8 cellular contexts compared by ENCODE assay signal in the genomic region with DNA sequence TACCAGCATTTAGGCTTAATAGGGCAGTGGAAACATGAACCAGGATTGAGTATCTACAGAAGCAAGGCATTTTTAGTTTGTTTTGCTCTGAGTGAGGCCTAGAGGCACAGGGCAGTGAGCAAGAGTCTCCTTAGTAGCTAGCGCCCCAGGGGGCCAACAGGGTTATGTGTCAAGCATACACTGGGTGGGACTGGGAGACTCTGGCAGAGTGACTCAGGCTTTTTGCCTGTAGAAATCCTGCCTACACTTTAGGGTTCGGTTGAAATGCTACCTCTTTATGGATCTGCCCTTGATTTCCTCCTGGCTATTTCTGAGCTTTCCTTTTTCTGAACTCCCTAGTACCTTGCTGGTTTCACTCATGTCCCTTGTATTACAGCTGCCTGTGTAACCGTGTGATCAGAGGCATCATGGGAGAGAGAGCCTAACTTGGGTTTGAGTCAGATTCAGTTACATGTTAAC.
DNase-seq lines count a peak whose midpoint lies in the region; ATAC-seq lines count a peak whose summit lies in the region.

No MANE protein-coding gene starts in this region.

- no peak overlapping the region for H3K4me3 ChIP-seq in stomach smooth muscle (ENCODE audit: low read length in 2 of 2)

- peaks cover 2 to 6% of the 10 kb centered on the region in 2 donors for H3K36me3 ChIP-seq in stomach smooth muscle (ENCODE audit: control insufficient read depth in 2 of 2, insufficient read depth in 2 of 2, low read length in 2 of 2)

- intact Hi-C loops in left ventricle myocardium superior (cut with micrococcal nuclease), result loop anchor here (5.0 to 10.0 kb wide), 4 partner anchors 160 to 818 kb away; no protein-coding TSS in a partner anchor

- no peaks in the 10 kb centered on the region for H3K27me3 ChIP-seq in stomach smooth muscle (ENCODE audit: control insufficient read depth in 1 of 2, insufficient read depth in 2 of 2, low read length in 2 of 2)

- H3K9me3 ChIP-seq in stomach smooth muscle (ENCODE audit: control insufficient read depth in 2 of 2, low read length in 2 of 2), result no peaks in the 10 kb centered on the region

- H3K4me1 ChIP-seq in stomach smooth muscle (ENCODE audit: control insufficient read depth, insufficient read depth, low read length), result peaks cover 15% of the 10 kb centered on the region

- H3K9ac ChIP-seq in stomach smooth muscle (ENCODE audit: low read length in 2 of 2), result no peak overlapping the region

- peak; percentile 16 for DNase-seq in activated CD4-positive, alpha-beta T cell treated with anti-CD3 and anti-CD28 coated beads for 48 hours
- no peak for DNase-seq in activated CD4-positive, alpha-beta T cell treated with anti-CD3 and anti-CD28 coated beads, Interleukin-2, amount 50 U/mL, for 1 hour
- DNase-seq in T1000 (lab: John Stamatoyannopoulos, UW), result peak; percentile 70
- peak; percentile 60 for DNase-seq in left ventricle myocardium superior
- DNase-seq in NCI-H748 treated with DMSO at 0.1 percent for 48 hours (lab: John Stamatoyannopoulos, UW), result no peak

- peak overlapping the region; percentile 11 for H3K27ac ChIP-seq in stomach smooth muscle (ENCODE audit: low read length)

- ATAC-seq in left ventricle myocardium superior, result peak; percentile 71
- ATAC-seq in GM19035 (IDR thresholded peaks at IDR 0.05; ENCODE audit: unreplicated experiment), result no peak
- no peak for ATAC-seq in GM18873 (IDR thresholded peaks at IDR 0.05; ENCODE audit: low FRiP score, unreplicated experiment)

Comparison
In these comparisons a context has a peak if more than half of its experiments do, and no peak if none do; other contexts are left out.
1. DNase-seq: peak in activated CD4-positive, alpha-beta T cell treated with anti-CD3 and anti-CD28 coated beads for 48 hours (single experiment), T1000 (single experiment) and left ventricle myocardium superior (single experiment); none in activated CD4-positive, alpha-beta T cell treated with anti-CD3 and anti-CD28 coated beads, Interleukin-2, amount 50 U/mL, for 1 hour (single experiment) and NCI-H748 treated with DMSO at 0.1 percent for 48 hours (single experiment).